In genomic region chr1:54635804-54636203, GRCh38 we compare ENCODE assay signal across 2 cellular contexts. TPM values are rescaled to one million over a fixed set of nuclear protein-coding genes. Genes with fewer than 3 reads are reported as not detected.
"Had no signal": no experiment of that assay in that cellular context is flagged by ENCODE, and none has a peak within 500 bp of the region (broad histone marks: within the 10 kb centered on the region; RNA-seq: fewer than 3 reads in every experiment).

No MANE protein-coding gene starts in this region.

RNA-seq across cellular contexts. Expression of gene MROH7, which starts 5.8 kb away (rescaled TPM):
- total RNA-seq: G401 had no signal
- polyA plus RNA-seq: GM12878 had no signal
